In genomic region chr9:93536874-93537273, GRCh38 we compare ENCODE assay signal across 1 cellular context.
TF ChIP-seq lines count a peak whose summit lies in the region.

No MANE protein-coding gene starts in this region.

TF ChIP-seq in H1, 55 proteins besides CTCF, POLR2A, EP300 and RAD21:
- TF ChIP-seq CBX5 (IDR thresholded peaks at IDR 0.05; ENCODE audit: low read depth, low read length), result no peak
- no peak for TF ChIP-seq POU5F1 (IDR thresholded peaks at IDR 0.05; ENCODE audit: low read depth, low read length)
- TF ChIP-seq CHD2 (IDR thresholded peaks at IDR 0.05; ENCODE audit: low read length), result no peak
- TF ChIP-seq TAF7 (optimal IDR thresholded peaks at IDR 0.05; ENCODE audit: borderline replicate concordance, low read depth, low read length), result no peak
- TF ChIP-seq CEBPB (IDR thresholded peaks at IDR 0.05; ENCODE audit: low read depth, low read length), result peak; percentile 58
- TF ChIP-seq JUND (IDR thresholded peaks at IDR 0.05; ENCODE audit: low read length), result no peak
- no peak for TF ChIP-seq EGR1 (IDR thresholded peaks at IDR 0.05; ENCODE audit: borderline replicate concordance, low read depth, low read length)
- TF ChIP-seq GTF2F1 (IDR thresholded peaks at IDR 0.05; ENCODE audit: borderline replicate concordance, low read depth, low read length), result no peak
